ENCODE assay signal across 12 cellular contexts in genomic region chr4:87053064-87053693, GRCh38.
DNase-seq lines count a peak whose midpoint lies in the region; ATAC-seq and TF ChIP-seq lines count a peak whose summit lies in the region.
"Had no signal": no experiment of that assay in that cellular context is flagged by ENCODE, and none has a peak within 500 bp of the region (broad histone marks: within the 10 kb centered on the region; RNA-seq: fewer than 3 reads in every experiment).

No MANE protein-coding gene starts in this region.

- H3K27me3 ChIP-seq in endodermal cell (ENCODE audit: control insufficient read depth, insufficient read depth, low read length, poor library complexity, severe bottlenecking): no peaks in the 10 kb centered on the region
- no peaks in the 10 kb centered on the region for H3K27me3 ChIP-seq in stomach smooth muscle (ENCODE audit: control insufficient read depth in 1 of 2, insufficient read depth in 2 of 2, low read length in 2 of 2)
- H3K27me3 ChIP-seq in effector memory CD4-positive, alpha-beta T cell (replicated peaks; ENCODE audit: control insufficient read depth, insufficient read depth, low read length, poor library complexity, severe bottlenecking): no peaks in the 10 kb centered on the region

- no peaks in the 10 kb centered on the region for H3K27me3 Mint-ChIP-seq in activated CD4-positive, alpha-beta T cell treated with anti-CD3 and anti-CD28 coated beads for 36 hours
- H3K27me3 Mint-ChIP-seq in activated CD4-positive, alpha-beta T cell treated with anti-CD3 and anti-CD28 coated beads, Interleukin-2, amount 10 ng/mL, durations not matched to agents 7 days and 5 days: no peaks in the 10 kb centered on the region
- H3K27me3 Mint-ChIP-seq in endodermal cell (ENCODE audit: insufficient read depth) (no peaks in the 10 kb centered on the region), osteocyte (ENCODE audit: unreplicated experiment) (no peaks in the 10 kb centered on the region)
- H3K27me3 Mint-ChIP-seq: type B pancreatic cell had no signal

- peaks cover 60% of the 10 kb centered on the region for H3K36me3 ChIP-seq in endodermal cell (ENCODE audit: control insufficient read depth, insufficient read depth, low read length)
- no peaks in the 10 kb centered on the region for H3K36me3 ChIP-seq in stomach smooth muscle (ENCODE audit: control insufficient read depth in 2 of 2, insufficient read depth in 2 of 2, low read length in 2 of 2)
- H3K36me3 ChIP-seq in effector memory CD4-positive, alpha-beta T cell (ENCODE audit: control insufficient read depth, insufficient read depth, low read length): peaks cover 5% of the 10 kb centered on the region

- TF ChIP-seq CTCF in endodermal cell (conservative IDR thresholded peaks at IDR 0.05): no peak
- no peak for TF ChIP-seq CTCF in osteocyte (IDR thresholded peaks at IDR 0.05)

- no peak overlapping the region for H3K4me3 ChIP-seq in endodermal cell (ENCODE audit: low read length)
- H3K4me3 ChIP-seq in stomach smooth muscle (ENCODE audit: low read length in 2 of 2): no peak overlapping the region
- H3K4me3 ChIP-seq in effector memory CD4-positive, alpha-beta T cell (ENCODE audit: insufficient read depth, low read depth, low read length, poor library complexity, severe bottlenecking): no peak overlapping the region

- 91 to 96% methylated on average over 4 of the region's 4 CpGs for WGBS in endodermal cell (ENCODE audit: insufficient coverage in 1 of 2, insufficient read length in 1 of 2), 2 experiments

- H3K27ac Mint-ChIP-seq in activated CD4-positive, alpha-beta T cell treated with anti-CD3 and anti-CD28 coated beads for 36 hours: peak overlapping the region; percentile 77
- H3K27ac Mint-ChIP-seq in activated CD4-positive, alpha-beta T cell treated with anti-CD3 and anti-CD28 coated beads, Interleukin-2, amount 10 ng/mL, durations not matched to agents 7 days and 5 days: no peak overlapping the region
- H3K27ac Mint-ChIP-seq in endodermal cell (peak overlapping the region; percentile 53), osteocyte (ENCODE audit: unreplicated experiment) (no peak overlapping the region)
- H3K27ac Mint-ChIP-seq: T-helper 1 cell treated with Interleukin-12 subunit alpha and Interleukin-12 subunit beta and Interleukin-4 antibody, amounts not matched to agents 30 μg/mL and 1 μg/mL, for 36 hours; type B pancreatic cell had no signal

- CTCF ChIA-PET in activated CD4-positive, alpha-beta T cell treated with anti-CD3 and anti-CD28 coated beads for 36 hours (lab: Charles Lee): interaction anchor here (0.7 to 1.3 kb wide), 4 partner anchors 11 to 93 kb away, joined by 3 to 4 read pairs (median 3); no protein-coding TSS in a partner anchor
- CTCF ChIA-PET in activated CD4-positive, alpha-beta T cell treated with anti-CD3 and anti-CD28 coated beads, Interleukin-2, amount 10 ng/mL, durations not matched to agents 7 days and 5 days (lab: Charles Lee): interaction anchor here (1.2 kb wide), 1 partner anchor 99 kb away, joined by 3 read pairs; no protein-coding TSS in a partner anchor

- H3K4me1 ChIP-seq in endodermal cell (ENCODE audit: control insufficient read depth, insufficient read depth, low read length): peaks cover 11% of the 10 kb centered on the region
- H3K4me1 ChIP-seq in stomach smooth muscle (ENCODE audit: control insufficient read depth, insufficient read depth, low read length): peaks cover 18% of the 10 kb centered on the region
- no peaks in the 10 kb centered on the region for H3K4me1 ChIP-seq in effector memory CD4-positive, alpha-beta T cell (ENCODE audit: control insufficient read depth, insufficient read depth, low read length, poor library complexity, severe bottlenecking)

- H3K9me3 ChIP-seq in endodermal cell (ENCODE audit: control insufficient read depth, low read length) (no peaks in the 10 kb centered on the region), stomach smooth muscle (ENCODE audit: control insufficient read depth in 2 of 2, low read length in 2 of 2) (no peaks in the 10 kb centered on the region)
- H3K9me3 ChIP-seq in effector memory CD4-positive, alpha-beta T cell (ENCODE audit: control insufficient read depth, low read length): no peaks in the 10 kb centered on the region

- H3K9me3 Mint-ChIP-seq in activated CD4-positive, alpha-beta T cell treated with anti-CD3 and anti-CD28 coated beads for 36 hours (ENCODE audit: low read depth): no peaks in the 10 kb centered on the region
- no peaks in the 10 kb centered on the region for H3K9me3 Mint-ChIP-seq in activated CD4-positive, alpha-beta T cell treated with anti-CD3 and anti-CD28 coated beads, Interleukin-2, amount 10 ng/mL, durations not matched to agents 7 days and 5 days
- H3K9me3 Mint-ChIP-seq in endodermal cell (no peaks in the 10 kb centered on the region), osteocyte (ENCODE audit: unreplicated experiment) (no peaks in the 10 kb centered on the region)
- H3K9me3 Mint-ChIP-seq: T-helper 1 cell treated with Interleukin-12 subunit alpha and Interleukin-12 subunit beta and Interleukin-4 antibody, amounts not matched to agents 30 μg/mL and 1 μg/mL, for 36 hours; type B pancreatic cell had no signal

- POLR2A ChIA-PET in activated CD4-positive, alpha-beta T cell treated with anti-CD3 and anti-CD28 coated beads for 36 hours (lab: Charles Lee): interaction anchor here (1.3 kb wide), 1 partner anchor 118 kb away, joined by 4 read pairs; the partner anchor contains the start of gene AFF1
- POLR2A ChIA-PET in activated CD4-positive, alpha-beta T cell treated with anti-CD3 and anti-CD28 coated beads, Interleukin-2, amount 10 ng/mL, durations not matched to agents 7 days and 5 days (lab: Charles Lee): interaction anchor here (1.5 kb wide), 1 partner anchor 47 kb away, joined by 5 read pairs; no protein-coding TSS in a partner anchor

- H3K27ac ChIP-seq in endodermal cell (ENCODE audit: low read depth, low read length) (no peak overlapping the region), stomach smooth muscle (ENCODE audit: low read length) (peak overlapping the region; percentile 38)
- H3K27ac ChIP-seq in effector memory CD4-positive, alpha-beta T cell (ENCODE audit: insufficient read depth, low read length, poor library complexity, severe bottlenecking): no peak overlapping the region

- no peak for DNase-seq in activated CD4-positive, alpha-beta T cell treated with anti-CD3 and anti-CD28 coated beads for 36 hours
- DNase-seq in activated CD4-positive, alpha-beta T cell treated with anti-CD3 and anti-CD28 coated beads, Interleukin-2, amount 10 ng/mL, durations not matched to agents 7 days and 5 days: no peak
- DNase-seq in RPMI8226 (peak; percentile 7), endodermal cell (no peak), D341Med (ENCODE audit: low spot score) (no peak), osteocyte (ENCODE audit: extremely low spot score, unreplicated experiment) (no peak)
- DNase-seq in effector memory CD4-positive, alpha-beta T cell: no peak
- DNase-seq: DND-41, NCI-H2081 treated with DMSO at 0.1 percent for 48 hours had no signal

- H3K9ac ChIP-seq in endodermal cell (ENCODE audit: extremely low read depth, low read length, poor library complexity, severe bottlenecking) (no peak overlapping the region), stomach smooth muscle (ENCODE audit: low read length in 2 of 2) (no peak overlapping the region)

- intact Hi-C loops in activated CD4-positive, alpha-beta T cell treated with anti-CD3 and anti-CD28 coated beads for 36 hours (cut with DNase I, micrococcal nuclease): loop anchor here (1.0 kb wide), 3 partner anchors 40 to 117 kb away; no protein-coding TSS in a partner anchor

- no peak overlapping the region for H3K4me3 Mint-ChIP-seq in activated CD4-positive, alpha-beta T cell treated with anti-CD3 and anti-CD28 coated beads for 36 hours
- no peak overlapping the region for H3K4me3 Mint-ChIP-seq in activated CD4-positive, alpha-beta T cell treated with anti-CD3 and anti-CD28 coated beads, Interleukin-2, amount 10 ng/mL, durations not matched to agents 7 days and 5 days
- no peak overlapping the region for H3K4me3 Mint-ChIP-seq in endodermal cell
- H3K4me3 Mint-ChIP-seq in osteocyte (ENCODE audit: unreplicated experiment): no peak overlapping the region
- H3K4me3 Mint-ChIP-seq: T-helper 1 cell treated with Interleukin-12 subunit alpha and Interleukin-12 subunit beta and Interleukin-4 antibody, amounts not matched to agents 30 μg/mL and 1 μg/mL, for 36 hours; type B pancreatic cell had no signal

- ATAC-seq in activated CD4-positive, alpha-beta T cell treated with anti-CD3 and anti-CD28 coated beads for 36 hours: peak; percentile 74

- peaks cover 80% of the 10 kb centered on the region for H3K4me1 Mint-ChIP-seq in activated CD4-positive, alpha-beta T cell treated with anti-CD3 and anti-CD28 coated beads for 36 hours
- H3K4me1 Mint-ChIP-seq in activated CD4-positive, alpha-beta T cell treated with anti-CD3 and anti-CD28 coated beads, Interleukin-2, amount 10 ng/mL, durations not matched to agents 7 days and 5 days: peaks cover 59% of the 10 kb centered on the region
- H3K4me1 Mint-ChIP-seq in endodermal cell: peaks cover 62% of the 10 kb centered on the region
- peaks cover 33% of the 10 kb centered on the region for H3K4me1 Mint-ChIP-seq in osteocyte (ENCODE audit: unreplicated experiment)

- H3K36me3 Mint-ChIP-seq in activated CD4-positive, alpha-beta T cell treated with anti-CD3 and anti-CD28 coated beads for 36 hours (ENCODE audit: low read depth): peaks cover 35% of the 10 kb centered on the region
- peaks cover 46% of the 10 kb centered on the region for H3K36me3 Mint-ChIP-seq in activated CD4-positive, alpha-beta T cell treated with anti-CD3 and anti-CD28 coated beads, Interleukin-2, amount 10 ng/mL, durations not matched to agents 7 days and 5 days (ENCODE audit: low read depth)
- H3K36me3 Mint-ChIP-seq in endodermal cell (ENCODE audit: low read depth) (peaks cover 48% of the 10 kb centered on the region), osteocyte (ENCODE audit: unreplicated experiment) (peaks cover 17% of the 10 kb centered on the region)

Comparison
In these comparisons a context has a peak if more than half of its experiments do, and no peak if none do; other contexts are left out.
1. H3K27ac Mint-ChIP-seq: peak in activated CD4-positive, alpha-beta T cell treated with anti-CD3 and anti-CD28 coated beads for 36 hours (single experiment) and endodermal cell (single experiment); none in activated CD4-positive, alpha-beta T cell treated with anti-CD3 and anti-CD28 coated beads, Interleukin-2, amount 10 ng/mL, durations not matched to agents 7 days and 5 days (single experiment) and osteocyte (single experiment).